In genomic region chr1:12176298-12177118, GRCh38 we compare ENCODE assay signal across 15 cellular contexts. TPM values are rescaled to one million over a fixed set of nuclear protein-coding genes. Genes with fewer than 3 reads are reported as not detected.
DNase-seq lines count a peak whose midpoint lies in the region; ATAC-seq, FAIRE-seq and TF ChIP-seq lines count a peak whose summit lies in the region.
"Had no signal": no experiment of that assay in that cellular context is flagged by ENCODE, and none has a peak within 500 bp of the region (broad histone marks: within the 10 kb centered on the region; RNA-seq: fewer than 3 reads in every experiment).

No MANE protein-coding gene starts in this region.

- POLR2A ChIA-PET in HepG2 (lab: Yijun Ruan, JAX) = no interaction called here

- no peak overlapping the region for H3K9ac ChIP-seq in HepG2 (ENCODE audit: insufficient read depth, low read depth, low read length)

- H3K4me3 Mint-ChIP-seq in activated CD8-positive, alpha-beta memory T cell treated with anti-CD3 and anti-CD28 coated beads, Interleukin-2, amount 10 ng/mL, durations not matched to agents 7 days and 5 days = peak overlapping the region; percentile 1
- peak overlapping the region; percentile 95 for H3K4me3 Mint-ChIP-seq in activated T-helper 17 cell treated with anti-CD3 and anti-CD28 coated beads, Interleukin-2, amount 50 U/mL, for 72 hours
- peak overlapping the region; percentile 73 to 84 for H3K4me3 Mint-ChIP-seq in stimulated activated naive CD8-positive, alpha-beta T cell treated with anti-CD3 and anti-CD28 coated beads, Interleukin-15, amount 100 ng/mL, for 72 hours

- H3K9me3 ChIP-seq in HepG2 (ENCODE audit: low read length) = no peaks in the 10 kb centered on the region
- H3K9me3 ChIP-seq: A549, SJSA1 had no signal

- H3K27ac ChIP-seq in HepG2 (ENCODE audit: extremely low read length, insufficient read depth, low read length) = no peak overlapping the region
- H3K27ac ChIP-seq: A549, brain microvascular endothelial cell, SJSA1 had no signal

- no peaks in the 10 kb centered on the region for H3K79me2 ChIP-seq in HepG2 (ENCODE audit: insufficient read depth, low read length)

- TF ChIP-seq CTCF in HepG2 (CRISPR knock-in tag; IDR thresholded peaks at IDR 0.05) (no peak), GM10266 (IDR thresholded peaks at IDR 0.05; ENCODE audit: control insufficient read depth, insufficient read depth, low read depth, missing control alignments) (no peak)

- no peaks in the 10 kb centered on the region for H3K36me3 ChIP-seq in HepG2 (replicated peaks in 1 of 2; ENCODE audit: control insufficient read depth in 1 of 2, insufficient read depth in 2 of 2, low read length in 2 of 2)
- H3K36me3 ChIP-seq: brain microvascular endothelial cell, SJSA1 had no signal

- peaks cover 7 to 53% of the 10 kb centered on the region in 2 experiments; a peak in 4 of 5 replicates for H3K27me3 ChIP-seq in HepG2 (ENCODE audit: control insufficient read depth in 1 of 2, insufficient read depth in 2 of 2, low read length in 2 of 2)
- H3K27me3 ChIP-seq: brain microvascular endothelial cell, SJSA1 had no signal

- peaks cover 89% of the 10 kb centered on the region for H3K4me1 Mint-ChIP-seq in activated CD8-positive, alpha-beta memory T cell treated with anti-CD3 and anti-CD28 coated beads, Interleukin-2, amount 10 ng/mL, durations not matched to agents 7 days and 5 days
- H3K4me1 Mint-ChIP-seq in activated T-helper 17 cell treated with anti-CD3 and anti-CD28 coated beads, Interleukin-2, amount 50 U/mL, for 72 hours = peaks cover 53% of the 10 kb centered on the region
- peaks cover 100% of the 10 kb centered on the region for H3K4me1 Mint-ChIP-seq in stimulated activated naive CD8-positive, alpha-beta T cell treated with anti-CD3 and anti-CD28 coated beads, Interleukin-15, amount 100 ng/mL, for 72 hours

- BruUV-seq in HepG2 (replicated peaks; lab: Mats Ljungman, UMichigan) = no TSS peak

- peaks cover 19% of the 10 kb centered on the region for H3K4me1 ChIP-seq in HepG2 (ENCODE audit: insufficient read depth, low read length)

- H3K4me3 ChIP-seq in HepG2 (replicated peaks in 1 of 3; ENCODE audit: insufficient read depth in 1 of 3, low read depth in 2 of 3, low read length in 3 of 3) = no peak overlapping the region
- H3K4me3 ChIP-seq: A549, SJSA1 had no signal

- ATAC-seq in activated CD8-positive, alpha-beta memory T cell treated with anti-CD3 and anti-CD28 coated beads, Interleukin-2, amount 10 ng/mL, durations not matched to agents 7 days and 5 days = no peak
- ATAC-seq in activated T-helper 17 cell treated with anti-CD3 and anti-CD28 coated beads, Interleukin-2, amount 50 U/mL, for 72 hours (replicated peaks) = no peak
- ATAC-seq in HepG2 = no peak
- ATAC-seq in stimulated activated naive CD8-positive, alpha-beta T cell treated with anti-CD3 and anti-CD28 coated beads, Interleukin-15, amount 100 ng/mL, for 72 hours = no peak
- ATAC-seq in GM19328 (IDR thresholded peaks at IDR 0.05; ENCODE audit: unreplicated experiment) = no peak
- ATAC-seq: A549 had no signal

- in situ Hi-C loops in HepG2 (cut with HindIII; ENCODE audit: extremely low pct_ligation_motif_present, low pct_unique_long_range_greater_than_20kb) = no loop called here

- H3K27ac Mint-ChIP-seq in activated CD8-positive, alpha-beta memory T cell treated with anti-CD3 and anti-CD28 coated beads, Interleukin-2, amount 10 ng/mL, durations not matched to agents 7 days and 5 days = peak overlapping the region; percentile 99
- peak overlapping the region; percentile 73 for H3K27ac Mint-ChIP-seq in activated T-helper 17 cell treated with anti-CD3 and anti-CD28 coated beads, Interleukin-2, amount 50 U/mL, for 72 hours
- H3K27ac Mint-ChIP-seq in stimulated activated naive CD8-positive, alpha-beta T cell treated with anti-CD3 and anti-CD28 coated beads, Interleukin-15, amount 100 ng/mL, for 72 hours = peak overlapping the region; percentile 76 to 91

- H3K9me3 Mint-ChIP-seq in activated CD8-positive, alpha-beta memory T cell treated with anti-CD3 and anti-CD28 coated beads, Interleukin-2, amount 10 ng/mL, durations not matched to agents 7 days and 5 days (ENCODE audit: low read depth) = no peaks in the 10 kb centered on the region
- peaks cover 1% of the 10 kb centered on the region for H3K9me3 Mint-ChIP-seq in activated T-helper 17 cell treated with anti-CD3 and anti-CD28 coated beads, Interleukin-2, amount 50 U/mL, for 72 hours
- peaks cover 1% of the 10 kb centered on the region in 2 donors for H3K9me3 Mint-ChIP-seq in stimulated activated naive CD8-positive, alpha-beta T cell treated with anti-CD3 and anti-CD28 coated beads, Interleukin-15, amount 100 ng/mL, for 72 hours

- CTCF ChIA-PET in activated CD8-positive, alpha-beta memory T cell treated with anti-CD3 and anti-CD28 coated beads, Interleukin-2, amount 10 ng/mL, durations not matched to agents 7 days and 5 days (lab: Charles Lee) = interaction anchor here (1.4 to 8.2 kb wide), 7 partner anchors 8 to 51 kb away, joined by 3 to 104 read pairs (median 9); partner anchors contain the start of gene TNFRSF1B
- CTCF ChIA-PET in HepG2 (lab: Yijun Ruan, JAX; ENCODE audit: low intra/inter-chr PET ratio, low total read pairs) = no interaction called here

- peaks cover 57% of the 10 kb centered on the region for H3K36me3 Mint-ChIP-seq in activated CD8-positive, alpha-beta memory T cell treated with anti-CD3 and anti-CD28 coated beads, Interleukin-2, amount 10 ng/mL, durations not matched to agents 7 days and 5 days
- H3K36me3 Mint-ChIP-seq in activated T-helper 17 cell treated with anti-CD3 and anti-CD28 coated beads, Interleukin-2, amount 50 U/mL, for 72 hours (ENCODE audit: low read depth) = peaks cover 100% of the 10 kb centered on the region

- no peak for DNase-seq in activated CD8-positive, alpha-beta memory T cell treated with anti-CD3 and anti-CD28 coated beads, Interleukin-2, amount 10 ng/mL, durations not matched to agents 7 days and 5 days
- no peak for DNase-seq in activated CD8-positive, alpha-beta memory T cell treated with anti-CD3 and anti-CD28 coated beads for 24 hours
- no peak for DNase-seq in HepG2 (ENCODE audit: low spot score)
- DNase-seq in stimulated activated naive CD8-positive, alpha-beta T cell treated with anti-CD3 and anti-CD28 coated beads, Interleukin-15, amount 100 ng/mL, for 72 hours = no peak
- no peak for DNase-seq in NAMALWA (ENCODE audit: low spot score)
- no peak for DNase-seq in GM10266 (ENCODE audit: extremely low spot score)
- DNase-seq: brain microvascular endothelial cell, DMS 273 treated with DMSO at 0.1 percent for 48 hours, MM.1S, substantia nigra had no signal

- no peak for TF ChIP-seq EP300 in HepG2 (IDR thresholded peaks at IDR 0.05; ENCODE audit: low read depth in 2 of 2, low read length in 2 of 2)
- no peak for TF ChIP-seq EP300 in HepG2 (CRISPR knock-in tag; IDR thresholded peaks at IDR 0.05; ENCODE audit: borderline replicate concordance)

- H3K4me2 ChIP-seq in HepG2 (ENCODE audit: low read depth, low read length) = no peak overlapping the region
- H3K4me2 ChIP-seq: A549 had no signal

- no peaks in the 10 kb centered on the region for H4K20me1 ChIP-seq in HepG2 (ENCODE audit: insufficient read depth, low read length)

- no peaks in the 10 kb centered on the region for H3K27me3 Mint-ChIP-seq in activated CD8-positive, alpha-beta memory T cell treated with anti-CD3 and anti-CD28 coated beads, Interleukin-2, amount 10 ng/mL, durations not matched to agents 7 days and 5 days
- no peaks in the 10 kb centered on the region for H3K27me3 Mint-ChIP-seq in activated T-helper 17 cell treated with anti-CD3 and anti-CD28 coated beads, Interleukin-2, amount 50 U/mL, for 72 hours
- H3K27me3 Mint-ChIP-seq in stimulated activated naive CD8-positive, alpha-beta T cell treated with anti-CD3 and anti-CD28 coated beads, Interleukin-15, amount 100 ng/mL, for 72 hours = no peaks in the 10 kb centered on the region

- no peak for TF ChIP-seq RAD21 in HepG2 (CRISPR knock-in tag; IDR thresholded peaks at IDR 0.05)

- 55% methylated on average over 6 of the region's 6 CpGs for WGBS in HepG2 (ENCODE audit: low lambda C conversion rate)

- no peak for FAIRE-seq in HepG2 (lab: Jason Lieb, UNC)
- FAIRE-seq: A549, keratinocyte had no signal

- TF ChIP-seq POLR2A in HepG2 (IDR thresholded peaks at IDR 0.05; ENCODE audit: insufficient read depth in 1 of 2, low read depth in 2 of 2, low read length in 2 of 2) = no peak

- intact Hi-C loops in HepG2 (cut with micrococcal nuclease; ENCODE audit: unreplicated experiment) = no loop called here

- H2AFZ ChIP-seq in HepG2 (ENCODE audit: low read length) = no peak overlapping the region

RNA-seq across cellular contexts. Expression of gene TNFRSF1B, which starts 9.7 kb away (rescaled TPM):
- total RNA-seq in activated CD8-positive, alpha-beta memory T cell treated with anti-CD3 and anti-CD28 coated beads, Interleukin-2, amount 10 ng/mL, durations not matched to agents 7 days and 5 days = 100 to 1,000 TPM; 294 to 370 TPM
- 100 to 1,000 TPM; 291 to 379 TPM for total RNA-seq in activated T-helper 17 cell treated with anti-CD3 and anti-CD28 coated beads, Interleukin-2, amount 50 U/mL, for 72 hours
- total RNA-seq in HepG2 (2016; rRNA removed; fragmentation: Illumina TruSeq; extraction: Trizol) = 0.04 TPM in 1 of 2 replicates, not detected in the other
- total RNA-seq in HepG2 (2016; cell fraction: cytosol; rRNA removed; fragmentation: Illumina TruSeq; extraction: Trizol; ENCODE audit: low read depth) = not detected in 2 replicates
- not detected in 2 replicates for total RNA-seq in HepG2 (2016; cell fraction: insoluble cytoplasmic fraction; rRNA removed; fragmentation: Illumina TruSeq; extraction: Trizol)
- total RNA-seq in HepG2 (2016; cell fraction: membrane; rRNA removed; fragmentation: Illumina TruSeq; extraction: Trizol) = not detected in 2 replicates
- not detected in 2 replicates for total RNA-seq in HepG2 (2016; cell fraction: nucleus; rRNA removed; fragmentation: Illumina TruSeq; extraction: Trizol)
- polyA plus RNA-seq in HepG2 (2011; rRNA removed) = 0.11 and 0.29 TPM in 2 replicates
- 0.05 and 0.07 TPM in 2 replicates for polyA plus RNA-seq in HepG2 (2011; cell fraction: cytosol; rRNA removed)
- polyA plus RNA-seq in HepG2 (2011; cell fraction: nucleus; rRNA removed) = 0.05 TPM in 2 replicates
- polyA plus RNA-seq in HepG2 (2012) = not detected in 2 replicates
- not detected in 2 replicates for polyA plus RNA-seq in HepG2 (2016; cell fraction: cytosol; fragmentation: Illumina TruSeq; extraction: Trizol; ENCODE audit: low read depth)
- not detected in 2 replicates for polyA plus RNA-seq in HepG2 (2016; cell fraction: insoluble cytoplasmic fraction; fragmentation: Illumina TruSeq; extraction: Trizol; ENCODE audit: low read depth)
- not detected in 2 replicates for polyA plus RNA-seq in HepG2 (2016; cell fraction: membrane; fragmentation: Illumina TruSeq; extraction: Trizol; ENCODE audit: low read depth)
- polyA plus RNA-seq in HepG2 (2016; cell fraction: nucleus; fragmentation: Illumina TruSeq; extraction: Trizol; ENCODE audit: insufficient read depth, low read depth) = not detected in 2 replicates
- polyA minus RNA-seq in HepG2 (2011; rRNA and poly(A)+ RNA removed; ENCODE audit: low replicate concordance) = 0.14 and 1.1 TPM in 2 replicates
- not detected in 2 replicates for polyA minus RNA-seq in HepG2 (2011; cell fraction: cytosol; rRNA and poly(A)+ RNA removed)
- polyA minus RNA-seq in HepG2 (2011; cell fraction: nucleus; rRNA and poly(A)+ RNA removed) = 0.90 TPM in 1 of 2 replicates, not detected in the other

RNA-seq across cellular contexts. Expression of gene VPS13D, which starts 53.3 kb away (rescaled TPM):
- total RNA-seq in activated CD8-positive, alpha-beta memory T cell treated with anti-CD3 and anti-CD28 coated beads, Interleukin-2, amount 10 ng/mL, durations not matched to agents 7 days and 5 days = 10 to 100 TPM; 34.6 to 38.3 TPM
- 10 to 100 TPM; 30.4 to 35.6 TPM for total RNA-seq in activated T-helper 17 cell treated with anti-CD3 and anti-CD28 coated beads, Interleukin-2, amount 50 U/mL, for 72 hours
- 13.9 and 14.2 TPM in 2 replicates for total RNA-seq in HepG2 (2016; rRNA removed; fragmentation: Illumina TruSeq; extraction: Trizol)
- total RNA-seq in HepG2 (2016; cell fraction: cytosol; rRNA removed; fragmentation: Illumina TruSeq; extraction: Trizol; ENCODE audit: low read depth) = 5.8 and 6.7 TPM in 2 replicates
- 10.6 and 11.0 TPM in 2 replicates for total RNA-seq in HepG2 (2016; cell fraction: insoluble cytoplasmic fraction; rRNA removed; fragmentation: Illumina TruSeq; extraction: Trizol)
- 4.5 and 5.9 TPM in 2 replicates for total RNA-seq in HepG2 (2016; cell fraction: membrane; rRNA removed; fragmentation: Illumina TruSeq; extraction: Trizol)
- total RNA-seq in HepG2 (2016; cell fraction: nucleus; rRNA removed; fragmentation: Illumina TruSeq; extraction: Trizol) = 20.5 and 26.2 TPM in 2 replicates
- polyA plus RNA-seq in HepG2 (2011; rRNA removed) = 8.6 and 9.2 TPM in 2 replicates
- polyA plus RNA-seq in HepG2 (2011; cell fraction: cytosol; rRNA removed) = 7.0 and 8.7 TPM in 2 replicates
- polyA plus RNA-seq in HepG2 (2011; cell fraction: nucleus; rRNA removed) = 16.7 and 19.0 TPM in 2 replicates
- 7.3 and 7.6 TPM in 2 replicates for polyA plus RNA-seq in HepG2 (2012)
- polyA plus RNA-seq in HepG2 (2016; cell fraction: cytosol; fragmentation: Illumina TruSeq; extraction: Trizol; ENCODE audit: low read depth) = 0.57 and 0.77 TPM in 2 replicates
- 7.9 and 10.6 TPM in 2 replicates for polyA plus RNA-seq in HepG2 (2016; cell fraction: insoluble cytoplasmic fraction; fragmentation: Illumina TruSeq; extraction: Trizol; ENCODE audit: low read depth)
- polyA plus RNA-seq in HepG2 (2016; cell fraction: membrane; fragmentation: Illumina TruSeq; extraction: Trizol; ENCODE audit: low read depth) = 1.4 and 1.5 TPM in 2 replicates
- 10.4 and 11.0 TPM in 2 replicates for polyA plus RNA-seq in HepG2 (2016; cell fraction: nucleus; fragmentation: Illumina TruSeq; extraction: Trizol; ENCODE audit: insufficient read depth, low read depth)
- 26.2 and 54.8 TPM in 2 replicates for polyA minus RNA-seq in HepG2 (2011; rRNA and poly(A)+ RNA removed; ENCODE audit: low replicate concordance)
- polyA minus RNA-seq in HepG2 (2011; cell fraction: cytosol; rRNA and poly(A)+ RNA removed) = 11.6 and 12.3 TPM in 2 replicates
- 52.4 and 72.0 TPM in 2 replicates for polyA minus RNA-seq in HepG2 (2011; cell fraction: nucleus; rRNA and poly(A)+ RNA removed)

Comparison
In these comparisons a context has a peak if more than half of its experiments do, and no peak if none do; other contexts are left out.
1. H3K4me3 Mint-ChIP-seq: peak in every context shown above with its lines; median percentile 95 in activated T-helper 17 cell treated with anti-CD3 and anti-CD28 coated beads, Interleukin-2, amount 50 U/mL, for 72 hours; 78 in stimulated activated naive CD8-positive, alpha-beta T cell treated with anti-CD3 and anti-CD28 coated beads, Interleukin-15, amount 100 ng/mL, for 72 hours; 1 in activated CD8-positive, alpha-beta memory T cell treated with anti-CD3 and anti-CD28 coated beads, Interleukin-2, amount 10 ng/mL, durations not matched to agents 7 days and 5 days.
2. RNA of gene TNFRSF1B, which starts 9.7 kb away (total RNA-seq): 291 to 379 TPM in activated T-helper 17 cell treated with anti-CD3 and anti-CD28 coated beads, Interleukin-2, amount 50 U/mL, for 72 hours and 294 to 370 TPM in activated CD8-positive, alpha-beta memory T cell treated with anti-CD3 and anti-CD28 coated beads, Interleukin-2, amount 10 ng/mL, durations not matched to agents 7 days and 5 days; 0.04 TPM in HepG2; every median in the first group is over 100 times any median in the second.
3. Peak in every context shown above with its lines, with median percentiles within 50 percentile points of each other: H3K27ac Mint-ChIP-seq.